ENCODE assay signal across 9 cellular contexts in genomic region chr14:72615511-72616121, GRCh38.
DNase-seq lines count a peak whose midpoint lies in the region; ATAC-seq and TF ChIP-seq lines count a peak whose summit lies in the region.
"Had no signal": no experiment of that assay in that cellular context is flagged by ENCODE, and none has a peak within 500 bp of the region (broad histone marks: within the 10 kb centered on the region; RNA-seq: fewer than 3 reads in every experiment).

No MANE protein-coding gene starts in this region.

- H2AFZ ChIP-seq in HCT116 (ENCODE audit: low read depth, low read length, poor library complexity, severe bottlenecking): no peak overlapping the region

- no peak for TF ChIP-seq EP300 in tibial nerve (IDR thresholded peaks at IDR 0.05)

- no peaks in the 10 kb centered on the region for H4K20me1 ChIP-seq in HCT116 (ENCODE audit: insufficient read depth)

- RAD21 ChIA-PET in HCT116 (lab: Charles Lee; ENCODE audit: low non-redundant PET in 1 of 2, low total read pairs in 2 of 2, uncharacterized antibody in 2 of 2, unreplicated experiment in 2 of 2): no interaction called here

- H3K27me3 ChIP-seq in HCT116 (ENCODE audit: insufficient read depth, low read length) (no peaks in the 10 kb centered on the region), adrenal gland (no peaks in the 10 kb centered on the region), foreskin keratinocyte (no peaks in the 10 kb centered on the region), gastrocnemius medialis (no peaks in the 10 kb centered on the region), tibial nerve (no peaks in the 10 kb centered on the region)
- H3K27me3 ChIP-seq: stomach had no signal

- TF ChIP-seq CTCF in HCT116 (IDR thresholded peaks at IDR 0.05 in 2 of 3, conservative IDR thresholded peaks at IDR 0.05 in 1 of 3; ENCODE audit: borderline replicate concordance in 1 of 3, insufficient read depth in 1 of 3, low read depth in 2 of 3, low read length in 2 of 3) (no peak), adrenal gland (IDR thresholded peaks at IDR 0.05) (no peak), foreskin keratinocyte (conservative IDR thresholded peaks at IDR 0.05) (no peak), gastrocnemius medialis (IDR thresholded peaks at IDR 0.05 in 4 of 5, conservative IDR thresholded peaks at IDR 0.05 in 1 of 5) (no peak), tibial nerve (IDR thresholded peaks at IDR 0.05) (no peak)

- intact Hi-C loops in HCT116 (cut with micrococcal nuclease): no loop called here
- intact Hi-C loops in adrenal gland (cut with DNase I): no loop called here
- intact Hi-C loops in gastrocnemius medialis (cut with DNase I; ENCODE audit: low total_unique reads): loop anchor here (5.0 kb wide), 2 partner anchors 53 to 287 kb away; no protein-coding TSS in a partner anchor

- no peak for TF ChIP-seq POLR2A in HCT116 (IDR thresholded peaks at IDR 0.05; ENCODE audit: borderline replicate concordance, extremely low read depth, insufficient read depth, insufficient read length)
- TF ChIP-seq POLR2A in adrenal gland (IDR thresholded peaks at IDR 0.05): no peak
- no peak for TF ChIP-seq POLR2A in gastrocnemius medialis (IDR thresholded peaks at IDR 0.05)
- TF ChIP-seq POLR2A in tibial nerve (IDR thresholded peaks at IDR 0.05): no peak

- BruUV-seq in HCT116 (replicated peaks; lab: Mats Ljungman, UMichigan): no TSS peak

- no peaks in the 10 kb centered on the region for H3K36me3 ChIP-seq in HCT116 (ENCODE audit: control insufficient read depth in 1 of 2, insufficient read depth in 2 of 2, low read length in 2 of 2)
- H3K36me3 ChIP-seq in adrenal gland (replicated peaks in 1 of 2): no peaks in the 10 kb centered on the region
- no peaks in the 10 kb centered on the region for H3K36me3 ChIP-seq in gastrocnemius medialis
- H3K36me3 ChIP-seq in tibial nerve: no peaks in the 10 kb centered on the region
- H3K36me3 ChIP-seq: stomach had no signal

- H3K9ac ChIP-seq in HCT116 (ENCODE audit: low read length): no peak overlapping the region

- ATAC-seq in HCT116 (0 out of 2 replicates have a peak, but pooled peaks have one; percentile 25), foreskin keratinocyte (peak; percentile 95), gastrocnemius medialis (no peak)

- in situ Hi-C loops in gastrocnemius medialis (cut with MboI; ENCODE audit: low sequenced_read_pairs in 4 of 4): no loop called here

- DNase-seq in HCT116 (ENCODE audit: low read depth, low spot score) (no peak), adrenal gland (peak in 5 of 7 donors; percentile 23 to 57 (median 40)), foreskin keratinocyte (peak; percentile 74 to 82), gastrocnemius medialis (no peak), tibial nerve (ENCODE audit: low spot score in 2 of 2) (no peak), NCI-H2227 (lab: John Stamatoyannopoulos, UW; ENCODE audit: unreplicated experiment) (no peak), mucosa of gallbladder (ENCODE audit: low spot score) (no peak)
- DNase-seq: NCI-H345, stomach had no signal

- CTCF ChIA-PET in HCT116 (lab: Charles Lee): interaction anchor here (0.5 kb wide), 1 partner anchor 893 kb away, joined by 3 read pairs; no protein-coding TSS in a partner anchor

- H3K4me3 ChIP-seq in HCT116 (replicated peaks in 1 of 2; ENCODE audit: low read depth in 1 of 2, low read length in 2 of 2) (no peak overlapping the region), adrenal gland (no peak overlapping the region), gastrocnemius medialis (no peak overlapping the region), tibial nerve (no peak overlapping the region)
- H3K4me3 ChIP-seq: stomach had no signal

- H3K9me3 ChIP-seq in HCT116 (ENCODE audit: control insufficient read depth in 1 of 2, insufficient read depth in 1 of 2, low read depth in 1 of 2, low read length in 2 of 2) (no peaks in the 10 kb centered on the region), adrenal gland (replicated peaks in 1 of 3) (no peaks in the 10 kb centered on the region), gastrocnemius medialis (no peaks in the 10 kb centered on the region), tibial nerve (no peaks in the 10 kb centered on the region)
- H3K9me3 ChIP-seq: stomach had no signal

- POLR2A ChIA-PET in HCT116 (lab: Charles Lee): no interaction called here

- H3K27ac ChIP-seq in HCT116 (ENCODE audit: low read depth, low read length) (no peak overlapping the region), adrenal gland (peak overlapping the region in 2 of 5 donors; percentile 0 to 65), foreskin keratinocyte (peak overlapping the region; percentile 54), gastrocnemius medialis (peak overlapping the region; percentile 75 to 90 (median 85)), tibial nerve (peak overlapping the region in 2 of 4 donors; percentile 25 to 56)

- 50 to 57% (median 55%) methylated on average over 7 of the region's 7 CpGs for WGBS in adrenal gland, 4 donors
- WGBS in tibial nerve, 2 donors: 61 to 67% methylated on average over 7 of the region's 7 CpGs

- H3K4me2 ChIP-seq in HCT116 (ENCODE audit: low read length): peak overlapping the region; percentile 17; the same call in 1 of the 2 replicates

- TF ChIP-seq RAD21 in HCT116 (IDR thresholded peaks at IDR 0.05; ENCODE audit: low read depth): no peak

- H3K4me1 ChIP-seq in HCT116 (ENCODE audit: control insufficient read depth in 1 of 2, insufficient read depth in 2 of 2, low read length in 2 of 2) (peaks cover 0 to 9% of the 10 kb centered on the region in 2 experiments; a peak in 1 of 4 replicates), adrenal gland (replicated peaks in 1 of 2) (peaks cover 8 to 16% of the 10 kb centered on the region in 2 donors), foreskin keratinocyte (peaks cover 17% of the 10 kb centered on the region), gastrocnemius medialis (peaks cover 62 to 66% of the 10 kb centered on the region in 2 donors), tibial nerve (peaks cover 0 to 60% (median 0%) of the 10 kb centered on the region in 4 donors)

- no peaks in the 10 kb centered on the region for H3K9me2 ChIP-seq in HCT116 (ENCODE audit: insufficient read depth)

- H3K79me2 ChIP-seq in HCT116 (ENCODE audit: insufficient read depth, low read length): no peaks in the 10 kb centered on the region

TF ChIP-seq in HCT116, 20 proteins besides CTCF, POLR2A, EP300 and RAD21:
- TF ChIP-seq CEBPB (IDR thresholded peaks at IDR 0.05; ENCODE audit: low read depth): no peak
- no peak for TF ChIP-seq JUND (IDR thresholded peaks at IDR 0.05)
- TF ChIP-seq MAX (IDR thresholded peaks at IDR 0.05): no peak
- no peak for TF ChIP-seq ATF3 (IDR thresholded peaks at IDR 0.05)
- TF ChIP-seq SIN3A (IDR thresholded peaks at IDR 0.05; ENCODE audit: low read depth): no peak
- no peak for TF ChIP-seq FOSL1 (IDR thresholded peaks at IDR 0.05; ENCODE audit: low read depth)
- no peak for TF ChIP-seq CBX3 (IDR thresholded peaks at IDR 0.05; ENCODE audit: low read depth)
- no peak for TF ChIP-seq EGR1 (IDR thresholded peaks at IDR 0.05; ENCODE audit: low read depth)
- no peak for TF ChIP-seq EZH2 (IDR thresholded peaks at IDR 0.05)
- no peak for TF ChIP-seq EZH2phosphoT487 (IDR thresholded peaks at IDR 0.05; ENCODE audit: borderline replicate concordance)

Comparison
In these comparisons a context has a peak if more than half of its experiments do, and no peak if none do; other contexts are left out.
1. ATAC-seq: peak in HCT116 (single experiment) and foreskin keratinocyte (single experiment); none in gastrocnemius medialis (0 of 2).
2. DNase-seq: peak in adrenal gland (5 of 7) and foreskin keratinocyte (2 of 2); none in HCT116 (single experiment), gastrocnemius medialis (0 of 2), tibial nerve (0 of 2), NCI-H2227 (single experiment) and mucosa of gallbladder (single experiment).